8 cellular contexts compared by ENCODE assay signal in genomic region chr3:12661375-12661774, GRCh38. TPM values are rescaled to one million over a fixed set of nuclear protein-coding genes. Genes with fewer than 3 reads are reported as not detected.
A peak's percentile ranks its signal among the peaks of the same experiment; 100 is the strongest.
DNase-seq lines count a peak whose midpoint lies in the region; ATAC-seq and TF ChIP-seq lines count a peak whose summit lies in the region.
"Not testable (repeated sequence)": the region's sequence is repeated elsewhere in the genome, so short reads cannot be mapped to it uniquely, and the experiment has no call there.

No MANE protein-coding gene starts in this region.

- H3K9ac ChIP-seq in PC-3 (ENCODE audit: low read length); endodermal cell (ENCODE audit: extremely low read depth, low read length, poor library complexity, severe bottlenecking); neural progenitor cell: not testable (repeated sequence)

- not testable (repeated sequence) for ATAC-seq in GM23338; PC-3; stimulated activated memory B cell treated with anti-CD40 and anti-IgM and Interleukin-4, amounts not matched to agents 10 μg/mL and 1 μg/mL and 100 μg/mL, for 72 hours

- not testable (repeated sequence) for H3K27ac ChIP-seq in ACC112 (ENCODE audit: low read depth, low read length); GM23338 (ENCODE audit: low read depth); PC-3 (ENCODE audit: low read length); endodermal cell (ENCODE audit: low read depth, low read length); neural progenitor cell

- not testable (repeated sequence) for H3K27ac Mint-ChIP-seq in GM23338; activated T-helper 2 cell treated with anti-CD3 and anti-CD28 coated beads, Interferon-gamma antibody, Interleukin-2, Interleukin-4, amounts not matched to agents 10 μg/mL and 5 μg/mL and 100 μg/mL, durations not matched to agents 14 hours and 24 hours and 36 hours; endodermal cell; immature natural killer cell; neural progenitor cell; stimulated activated memory B cell treated with anti-CD40 and anti-IgM and Interleukin-4, amounts not matched to agents 10 μg/mL and 1 μg/mL and 100 μg/mL, for 72 hours

- H3K4me2 ChIP-seq in GM23338: not testable (repeated sequence)
- peak overlapping the region; percentile 99 for H3K4me2 ChIP-seq in PC-3 (ENCODE audit: low read length)
- H3K4me2 ChIP-seq in neural progenitor cell: peak overlapping the region; percentile 80

- H3K27me3 Mint-ChIP-seq in GM23338 (ENCODE audit: insufficient read depth, low read depth, poor library complexity); activated T-helper 2 cell treated with anti-CD3 and anti-CD28 coated beads, Interferon-gamma antibody, Interleukin-2, Interleukin-4, amounts not matched to agents 10 μg/mL and 5 μg/mL and 100 μg/mL, durations not matched to agents 14 hours and 24 hours and 36 hours (ENCODE audit: low read depth); endodermal cell (ENCODE audit: insufficient read depth); immature natural killer cell (ENCODE audit: low read depth in 3 of 3); neural progenitor cell (ENCODE audit: insufficient read depth, low read depth); stimulated activated memory B cell treated with anti-CD40 and anti-IgM and Interleukin-4, amounts not matched to agents 10 μg/mL and 1 μg/mL and 100 μg/mL, for 72 hours: not testable (repeated sequence)

- intact Hi-C loops in PC-3 (cut with micrococcal nuclease): loop anchor here (5.0 kb wide), 2 partner anchors 34 to 104 kb away; partner anchors contain the start of gene MKRN2
- intact Hi-C loops in activated T-helper 2 cell treated with anti-CD3 and anti-CD28 coated beads, Interferon-gamma antibody, Interleukin-2, Interleukin-4, amounts not matched to agents 10 μg/mL and 5 μg/mL and 100 μg/mL, durations not matched to agents 14 hours and 24 hours and 36 hours (cut with micrococcal nuclease): loop anchor here (5.0 kb wide), 2 partner anchors 49 to 524 kb away; no protein-coding TSS in a partner anchor

- CTCF ChIA-PET in PC-3 (lab: Charles Lee): not testable (repeated sequence)

- H4K20me1 ChIP-seq in GM23338 (replicated peaks; ENCODE audit: insufficient read depth) (peaks cover 37% of the 10 kb centered on the region), PC-3 (ENCODE audit: low read length) (peaks cover 53% of the 10 kb centered on the region), neural progenitor cell (ENCODE audit: low read depth) (peaks cover 49% of the 10 kb centered on the region)

- H3K27me3 ChIP-seq in ACC112 (ENCODE audit: insufficient read depth, low read length); GM23338 (ENCODE audit: insufficient read depth); PC-3 (ENCODE audit: low read length); endodermal cell (ENCODE audit: control insufficient read depth, insufficient read depth, low read length, poor library complexity, severe bottlenecking); neural progenitor cell: not testable (repeated sequence)

- H3K4me1 ChIP-seq in ACC112 (ENCODE audit: control insufficient read depth, insufficient read depth, low read length, unreplicated experiment): peaks cover 32% of the 10 kb centered on the region
- H3K4me1 ChIP-seq in GM23338 (ENCODE audit: insufficient read depth): peaks cover 25% of the 10 kb centered on the region
- peaks cover 34% of the 10 kb centered on the region for H3K4me1 ChIP-seq in PC-3 (ENCODE audit: insufficient read depth, low read length)
- H3K4me1 ChIP-seq in endodermal cell (ENCODE audit: control insufficient read depth, insufficient read depth, low read length); neural progenitor cell: not testable (repeated sequence)

- not testable (repeated sequence) for H3K36me3 Mint-ChIP-seq in GM23338 (ENCODE audit: low read depth); endodermal cell (ENCODE audit: low read depth); immature natural killer cell; neural progenitor cell; stimulated activated memory B cell treated with anti-CD40 and anti-IgM and Interleukin-4, amounts not matched to agents 10 μg/mL and 1 μg/mL and 100 μg/mL, for 72 hours
- peaks cover 13% of the 10 kb centered on the region for H3K36me3 Mint-ChIP-seq in activated T-helper 2 cell treated with anti-CD3 and anti-CD28 coated beads, Interferon-gamma antibody, Interleukin-2, Interleukin-4, amounts not matched to agents 10 μg/mL and 5 μg/mL and 100 μg/mL, durations not matched to agents 14 hours and 24 hours and 36 hours (ENCODE audit: low read depth)

- H3K4me3 ChIP-seq in ACC112 (ENCODE audit: low read depth, low read length): peak overlapping the region; percentile 97
- H3K4me3 ChIP-seq in GM23338; endodermal cell (ENCODE audit: low read length); neural progenitor cell: not testable (repeated sequence)
- H3K4me3 ChIP-seq in PC-3 (ENCODE audit: low read length): peak overlapping the region; percentile 92; the same call in 1 of the 2 replicates

- WGBS in endodermal cell (ENCODE audit: insufficient coverage in 1 of 2, insufficient read length in 1 of 2), 2 experiments: 96 to 97% methylated on average over 5 to 9 of the region's 13 CpGs

- H3F3A ChIP-seq in GM23338 (replicated peaks; ENCODE audit: low read depth); PC-3 (ENCODE audit: low read length, unreplicated experiment): not testable (repeated sequence)
- H3F3A ChIP-seq in neural progenitor cell (ENCODE audit: low read depth): peaks cover 10% of the 10 kb centered on the region

- not testable (repeated sequence) for TF ChIP-seq CTCF in GM23338 (conservative IDR thresholded peaks at IDR 0.05; ENCODE audit: low read depth in 2 of 2); PC-3 (conservative IDR thresholded peaks at IDR 0.05; ENCODE audit: low read depth, low read length); endodermal cell (conservative IDR thresholded peaks at IDR 0.05); neural progenitor cell (IDR thresholded peaks at IDR 0.05)

- not testable (repeated sequence) for H3K9me3 Mint-ChIP-seq in GM23338; activated T-helper 2 cell treated with anti-CD3 and anti-CD28 coated beads, Interferon-gamma antibody, Interleukin-2, Interleukin-4, amounts not matched to agents 10 μg/mL and 5 μg/mL and 100 μg/mL, durations not matched to agents 14 hours and 24 hours and 36 hours; endodermal cell; immature natural killer cell; neural progenitor cell; stimulated activated memory B cell treated with anti-CD40 and anti-IgM and Interleukin-4, amounts not matched to agents 10 μg/mL and 1 μg/mL and 100 μg/mL, for 72 hours

- peaks cover 33% of the 10 kb centered on the region for H3K4me1 Mint-ChIP-seq in GM23338
- peaks cover 30% of the 10 kb centered on the region for H3K4me1 Mint-ChIP-seq in activated T-helper 2 cell treated with anti-CD3 and anti-CD28 coated beads, Interferon-gamma antibody, Interleukin-2, Interleukin-4, amounts not matched to agents 10 μg/mL and 5 μg/mL and 100 μg/mL, durations not matched to agents 14 hours and 24 hours and 36 hours (ENCODE audit: low read depth)
- peaks cover 34% of the 10 kb centered on the region for H3K4me1 Mint-ChIP-seq in endodermal cell
- peaks cover 48 to 79% of the 10 kb centered on the region in 2 donors for H3K4me1 Mint-ChIP-seq in immature natural killer cell
- H3K4me1 Mint-ChIP-seq in neural progenitor cell: peaks cover 33% of the 10 kb centered on the region
- H3K4me1 Mint-ChIP-seq in stimulated activated memory B cell treated with anti-CD40 and anti-IgM and Interleukin-4, amounts not matched to agents 10 μg/mL and 1 μg/mL and 100 μg/mL, for 72 hours: peaks cover 62% of the 10 kb centered on the region

- not testable (repeated sequence) for H3K36me3 ChIP-seq in ACC112 (ENCODE audit: insufficient read depth, low read length); GM23338 (ENCODE audit: insufficient read depth); PC-3 (ENCODE audit: low read depth, low read length); endodermal cell (ENCODE audit: control insufficient read depth, insufficient read depth, low read length); neural progenitor cell

- H3K79me2 ChIP-seq in ACC112 (ENCODE audit: control insufficient read depth, insufficient read depth, low read length, unreplicated experiment): peaks cover 73% of the 10 kb centered on the region
- peaks cover 74% of the 10 kb centered on the region for H3K79me2 ChIP-seq in GM23338 (replicated peaks; ENCODE audit: insufficient read depth)
- peaks cover 76% of the 10 kb centered on the region for H3K79me2 ChIP-seq in PC-3 (ENCODE audit: low read length)
- peaks cover 75% of the 10 kb centered on the region for H3K79me2 ChIP-seq in neural progenitor cell (ENCODE audit: low read depth)

- H3K4me3 Mint-ChIP-seq in GM23338 (0 out of 3 replicates have a peak overlapping the region, but pooled peaks have one; percentile 20), endodermal cell (peak overlapping the region; percentile 86), immature natural killer cell (peak overlapping the region in 3 of 5 donors; percentile 11 to 100 (median 92)), neural progenitor cell (peak overlapping the region; percentile 60)
- H3K4me3 Mint-ChIP-seq in activated T-helper 2 cell treated with anti-CD3 and anti-CD28 coated beads, Interferon-gamma antibody, Interleukin-2, Interleukin-4, amounts not matched to agents 10 μg/mL and 5 μg/mL and 100 μg/mL, durations not matched to agents 14 hours and 24 hours and 36 hours (ENCODE audit: low read depth): peak overlapping the region; percentile 24
- H3K4me3 Mint-ChIP-seq in stimulated activated memory B cell treated with anti-CD40 and anti-IgM and Interleukin-4, amounts not matched to agents 10 μg/mL and 1 μg/mL and 100 μg/mL, for 72 hours: peak overlapping the region; percentile 50

- DNase-seq in GM23338 (ENCODE audit: low spot score); PC-3; activated T-helper 2 cell treated with anti-CD3 and anti-CD28 coated beads, Interferon-gamma antibody, Interleukin-2, Interleukin-4, amounts not matched to agents 10 μg/mL and 5 μg/mL and 100 μg/mL, durations not matched to agents 14 hours and 24 hours and 36 hours (ENCODE audit: low spot score); endodermal cell; immature natural killer cell; neural progenitor cell (ENCODE audit: low spot score): not testable (repeated sequence)

- not testable (repeated sequence) for BruUV-seq in PC-3 (replicated peaks; lab: Mats Ljungman, UMichigan)

- H2AFZ ChIP-seq in ACC112 (ENCODE audit: low read length, unreplicated experiment); GM23338; PC-3 (ENCODE audit: low read length); neural progenitor cell (replicated peaks): not testable (repeated sequence)

- POLR2A ChIA-PET in PC-3 (lab: Charles Lee; ENCODE audit: unreplicated experiment): not testable (repeated sequence)

- H3K9me2 ChIP-seq in GM23338 (ENCODE audit: insufficient read depth); PC-3 (replicated peaks; ENCODE audit: low read length): not testable (repeated sequence)

- not testable (repeated sequence) for H3K9me3 ChIP-seq in PC-3 (ENCODE audit: low read length); endodermal cell (ENCODE audit: control insufficient read depth, low read length); neural progenitor cell (ENCODE audit: low read depth)

RNA-seq across cellular contexts. Expression of gene RAF1, which starts 2.5 kb away (rescaled TPM):
- total RNA-seq in GM23338 (2014; rRNA removed; shearing (Covaris generic)): 123 and 135 TPM in 2 replicates
- polyA plus RNA-seq in GM23338 (2016; fragmentation: Nextera tagmentation; extraction: Ambion mirVana): 35.6 and 39.5 TPM in 2 replicates
- total RNA-seq in PC-3 (2014; rRNA removed): 113 and 130 TPM in 2 replicates
- total RNA-seq in activated T-helper 2 cell treated with anti-CD3 and anti-CD28 coated beads, Interferon-gamma antibody, Interleukin-2, Interleukin-4, amounts not matched to agents 10 μg/mL and 5 μg/mL and 100 μg/mL, durations not matched to agents 14 hours and 24 hours and 36 hours: 85.1 and 89.7 TPM in 2 replicates
- total RNA-seq in endodermal cell: 100 to 1,000 TPM in 1 of 2 donors, 10 to 100 TPM in 1; 95.4 to 116 TPM
- 124 TPM for polyA plus RNA-seq in endodermal cell (2013, experiment 1 of 2)
- polyA plus RNA-seq in endodermal cell (2013, experiment 2 of 2): 111 TPM
- polyA plus RNA-seq in immature natural killer cell: 10 to 100 TPM; 44.3 to 87.2 (median 81.7) TPM
- total RNA-seq in neural progenitor cell (ENCODE audit: low replicate concordance): 115 and 130 TPM in 2 replicates

Comparison
In these comparisons a context has a peak if more than half of its experiments do, and no peak if none do; other contexts are left out.
1. H3K4me3 Mint-ChIP-seq: peak in every context shown above with its lines; median percentile 92 in immature natural killer cell; 86 in endodermal cell; 60 in neural progenitor cell; 50 in stimulated activated memory B cell treated with anti-CD40 and anti-IgM and Interleukin-4, amounts not matched to agents 10 μg/mL and 1 μg/mL and 100 μg/mL, for 72 hours; 24 in activated T-helper 2 cell treated with anti-CD3 and anti-CD28 coated beads, Interferon-gamma antibody, Interleukin-2, Interleukin-4, amounts not matched to agents 10 μg/mL and 5 μg/mL and 100 μg/mL, durations not matched to agents 14 hours and 24 hours and 36 hours; 20 in GM23338.